ENCODE assay signal across 11 cellular contexts in the genomic region with DNA sequence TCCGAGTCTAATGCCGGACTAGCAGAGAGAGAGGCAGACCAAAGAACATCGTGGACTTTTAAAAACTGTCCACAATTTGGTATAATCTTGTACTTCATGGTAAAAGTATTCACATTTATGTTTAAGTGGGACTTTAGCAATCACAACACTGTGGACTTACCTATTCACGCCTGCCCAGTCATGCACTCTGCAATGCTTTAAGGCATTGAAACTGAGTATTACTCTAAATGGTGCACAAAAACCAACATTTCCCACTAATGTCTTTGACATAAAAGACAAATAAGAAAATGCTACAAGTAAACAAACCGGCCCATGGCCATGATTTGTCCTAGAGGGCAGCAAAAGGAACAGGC.
DNase-seq lines count a peak whose midpoint lies in the region; ATAC-seq and TF ChIP-seq lines count a peak whose summit lies in the region.
"Had no signal": no experiment of that assay in that cellular context is flagged by ENCODE, and none has a peak within 500 bp of the region (broad histone marks: within the 10 kb centered on the region; RNA-seq: fewer than 3 reads in every experiment).

No MANE protein-coding gene starts in this region.

- H2BK15ac ChIP-seq in mesenchymal stem cell (ENCODE audit: low read depth, poor library complexity, severe bottlenecking), result no peak overlapping the region

- H3K9me3 Mint-ChIP-seq in activated naive CD8-positive, alpha-beta T cell treated with anti-CD3 and anti-CD28 coated beads, Interleukin-2, amount 50 U/mL, for 24 hours, result no peaks in the 10 kb centered on the region
- H3K9me3 Mint-ChIP-seq in activated naive CD8-positive, alpha-beta T cell treated with anti-CD3 and anti-CD28 coated beads for 36 hours, result no peaks in the 10 kb centered on the region

- H3K36me3 ChIP-seq in breast epithelium, result no peaks in the 10 kb centered on the region
- H3K36me3 ChIP-seq in mesenchymal stem cell (ENCODE audit: control insufficient read depth in 1 of 2, insufficient read depth in 2 of 2, low read depth in 1 of 2, low read length in 2 of 2), result peaks cover 5 to 11% of the 10 kb centered on the region in 2 experiments
- H3K36me3 ChIP-seq in transverse colon, result no peaks in the 10 kb centered on the region

- H3K9me3 ChIP-seq in breast epithelium, result no peaks in the 10 kb centered on the region
- no peaks in the 10 kb centered on the region for H3K9me3 ChIP-seq in mesenchymal stem cell (ENCODE audit: control insufficient read depth, low read length)
- no peaks in the 10 kb centered on the region for H3K9me3 ChIP-seq in transverse colon

- 100% methylated on average over 2 of the region's 5 CpGs for WGBS in mesenchymal stem cell
- WGBS in transverse colon (ENCODE audit: low coverage in 1 of 2), 2 donors, result 58 to 63% methylated on average over 2 to 5 of the region's 5 CpGs

- H2AFZ ChIP-seq in mesenchymal stem cell (ENCODE audit: low read depth, low read length), result no peak overlapping the region

- H2AK5ac ChIP-seq in mesenchymal stem cell (ENCODE audit: low read length, severe bottlenecking), result no peak overlapping the region

- peak overlapping the region; percentile 78 to 79 for H3K27ac ChIP-seq in breast epithelium
- peak overlapping the region; percentile 61 for H3K27ac ChIP-seq in mesenchymal stem cell (ENCODE audit: low read length, poor library complexity, severe bottlenecking)
- peak overlapping the region; percentile 77 to 83 (median 80) for H3K27ac ChIP-seq in transverse colon

- H3K18ac ChIP-seq in mesenchymal stem cell (ENCODE audit: low read depth in 1 of 2, low read length in 2 of 2), result no peak overlapping the region

- H2BK120ac ChIP-seq in mesenchymal stem cell (ENCODE audit: low read depth, low read length), result no peak overlapping the region

- H3K4ac ChIP-seq in mesenchymal stem cell (ENCODE audit: low read depth in 1 of 2, low read length in 2 of 2), result no peak overlapping the region

- peak overlapping the region; percentile 9 for H3K4me2 ChIP-seq in mesenchymal stem cell (ENCODE audit: low read length, poor library complexity, severe bottlenecking)

- H2BK12ac ChIP-seq in mesenchymal stem cell (ENCODE audit: low read length in 2 of 2), result no peak overlapping the region

- H3K27ac Mint-ChIP-seq in activated naive CD8-positive, alpha-beta T cell treated with anti-CD3 and anti-CD28 coated beads, Interleukin-2, amount 50 U/mL, for 24 hours, result peak overlapping the region; percentile 43
- no peak overlapping the region for H3K27ac Mint-ChIP-seq in activated naive CD8-positive, alpha-beta T cell treated with anti-CD3 and anti-CD28 coated beads for 36 hours

- no peak overlapping the region for H3K14ac ChIP-seq in mesenchymal stem cell (ENCODE audit: low read length in 2 of 2)

- intact Hi-C loops in breast epithelium (cut with DNase I; ENCODE audit: low total_unique reads), result no loop called here
- intact Hi-C loops in transverse colon (cut with DNase I; ENCODE audit: low total_unique reads), result loop anchor here (2.0 kb wide), 1 partner anchor 20 kb away; no protein-coding TSS in a partner anchor

- H3K79me1 ChIP-seq in mesenchymal stem cell (replicated peaks; ENCODE audit: low read length, poor library complexity, severe bottlenecking), result peaks cover 26% of the 10 kb centered on the region

- no peak overlapping the region for H4K8ac ChIP-seq in mesenchymal stem cell (ENCODE audit: low read length)

- no peak overlapping the region for H2BK5ac ChIP-seq in mesenchymal stem cell (ENCODE audit: low read depth, low read length, poor library complexity, severe bottlenecking)

- TF ChIP-seq EP300 in transverse colon (IDR thresholded peaks at IDR 0.05; ENCODE audit: low read depth), result no peak

- H3K4me3 ChIP-seq in breast epithelium, result peak overlapping the region in 2 of 3 donors; percentile 23 to 30
- H3K4me3 ChIP-seq in mesenchymal stem cell (ENCODE audit: insufficient read depth in 1 of 2, low read depth in 1 of 2, low read length in 2 of 2), result no peak overlapping the region
- peak overlapping the region in 2 of 4 donors; percentile 13 to 29 for H3K4me3 ChIP-seq in transverse colon

- H3K27me3 Mint-ChIP-seq in activated naive CD8-positive, alpha-beta T cell treated with anti-CD3 and anti-CD28 coated beads, Interleukin-2, amount 50 U/mL, for 24 hours, result no peaks in the 10 kb centered on the region
- H3K27me3 Mint-ChIP-seq in activated naive CD8-positive, alpha-beta T cell treated with anti-CD3 and anti-CD28 coated beads for 36 hours, result no peaks in the 10 kb centered on the region

- H3K4me3 Mint-ChIP-seq in activated naive CD8-positive, alpha-beta T cell treated with anti-CD3 and anti-CD28 coated beads, Interleukin-2, amount 50 U/mL, for 24 hours, result no peak overlapping the region
- no peak overlapping the region for H3K4me3 Mint-ChIP-seq in activated naive CD8-positive, alpha-beta T cell treated with anti-CD3 and anti-CD28 coated beads for 36 hours

- H4K91ac ChIP-seq in mesenchymal stem cell (ENCODE audit: low read length), result no peak overlapping the region

- TF ChIP-seq CTCF in breast epithelium (IDR thresholded peaks at IDR 0.05) (no peak), transverse colon (IDR thresholded peaks at IDR 0.05) (no peak)

- no peak for DNase-seq in activated naive CD8-positive, alpha-beta T cell treated with anti-CD3 and anti-CD28 coated beads, Interleukin-2, amount 50 U/mL, for 24 hours
- DNase-seq in activated naive CD8-positive, alpha-beta T cell treated with anti-CD3 and anti-CD28 coated beads for 36 hours, result no peak
- DNase-seq in breast epithelium (ENCODE audit: low spot score in 2 of 2), result no peak
- DNase-seq in mesenchymal stem cell, result peak; percentile 12
- DNase-seq in transverse colon, result no peak
- DNase-seq in stimulated activated naive CD4-positive, alpha-beta T cell (lab: John Stamatoyannopoulos, UW), result no peak
- no peak for DNase-seq in NOMO-1 treated with dmso at 0.1 percent for 144 hours (lab: John Stamatoyannopoulos, UW; ENCODE audit: unreplicated experiment)
- DNase-seq: activated CD4-positive, alpha-beta T cell treated with anti-CD3 and anti-CD28 coated beads for 4 hours; activated naive CD4-positive, alpha-beta T cell treated with Interleukin-2 at 50 U/mL for 16 hours; cortex of kidney had no signal

- peaks cover 6% of the 10 kb centered on the region for H3K36me3 Mint-ChIP-seq in activated naive CD8-positive, alpha-beta T cell treated with anti-CD3 and anti-CD28 coated beads, Interleukin-2, amount 50 U/mL, for 24 hours (ENCODE audit: low read depth)
- peaks cover 2% of the 10 kb centered on the region for H3K36me3 Mint-ChIP-seq in activated naive CD8-positive, alpha-beta T cell treated with anti-CD3 and anti-CD28 coated beads for 36 hours

- in situ Hi-C loops in transverse colon (cut with MboI; ENCODE audit: low pct_ligation_motif_present in 1 of 4, low pct_unique_long_range_greater_than_20kb in 1 of 4, low sequenced_read_pairs in 3 of 4), result loop anchor here in 1 of 4 donors (10.0 kb wide), 1 partner anchor 90 kb away; a partner anchor contains a TSS

- no peak overlapping the region for H3K9ac ChIP-seq in mesenchymal stem cell (ENCODE audit: low read length)

- ATAC-seq in activated naive CD8-positive, alpha-beta T cell treated with anti-CD3 and anti-CD28 coated beads, Interleukin-2, amount 50 U/mL, for 24 hours, result no peak
- ATAC-seq in HG03045 (IDR thresholded peaks at IDR 0.05; ENCODE audit: unreplicated experiment), result no peak

- H3K27me3 ChIP-seq in breast epithelium, result no peaks in the 10 kb centered on the region
- no peaks in the 10 kb centered on the region for H3K27me3 ChIP-seq in mesenchymal stem cell (ENCODE audit: control insufficient read depth in 1 of 2, insufficient read depth in 1 of 2, low read length in 2 of 2)
- no peaks in the 10 kb centered on the region for H3K27me3 ChIP-seq in transverse colon

- H3K4me1 ChIP-seq in breast epithelium (peaks cover 0 to 8% of the 10 kb centered on the region in 2 donors), mesenchymal stem cell (ENCODE audit: control insufficient read depth, insufficient read depth, low read depth, low read length) (peaks cover 9% of the 10 kb centered on the region), transverse colon (peaks cover 20 to 61% (median 40%) of the 10 kb centered on the region in 4 donors)

- H3K23ac ChIP-seq in mesenchymal stem cell (ENCODE audit: low read length in 2 of 2), result no peak overlapping the region

- H3K4me1 Mint-ChIP-seq in activated naive CD8-positive, alpha-beta T cell treated with anti-CD3 and anti-CD28 coated beads, Interleukin-2, amount 50 U/mL, for 24 hours, result peaks cover 53% of the 10 kb centered on the region
- H3K4me1 Mint-ChIP-seq in activated naive CD8-positive, alpha-beta T cell treated with anti-CD3 and anti-CD28 coated beads for 36 hours, result peaks cover 32% of the 10 kb centered on the region

- TF ChIP-seq POLR2A in breast epithelium (IDR thresholded peaks at IDR 0.05) (no peak), transverse colon (IDR thresholded peaks at IDR 0.05) (no peak)

Comparison
In these comparisons a context has a peak if more than half of its experiments do, and no peak if none do; other contexts are left out.
1. H3K4me3 ChIP-seq: peak in breast epithelium (2 of 3); none in mesenchymal stem cell (0 of 2).
2. Peak in every context shown above with its lines, with median percentiles within 50 percentile points of each other: H3K27ac ChIP-seq.